ENCODE assay signal across 13 cellular contexts in genomic region chr15:94258246-94258645, GRCh38. TPM values are rescaled to one million over a fixed set of nuclear protein-coding genes. Genes with fewer than 3 reads are reported as not detected.
DNase-seq lines count a peak whose midpoint lies in the region; ATAC-seq and TF ChIP-seq lines count a peak whose summit lies in the region.
"Had no signal": no experiment of that assay in that cellular context is flagged by ENCODE, and none has a peak within 500 bp of the region (broad histone marks: within the 10 kb centered on the region; RNA-seq: fewer than 3 reads in every experiment).

No MANE protein-coding gene starts in this region.

- no peak overlapping the region for H2AFZ ChIP-seq in OCI-LY3 (ENCODE audit: low read depth, low read length)

- POLR2A ChIA-PET in A673 (lab: Charles Lee; ENCODE audit: low non-redundant PET) = no interaction called here

- CTCF ChIA-PET in A673 (lab: Charles Lee) = no interaction called here

- H3K79me2 ChIP-seq in OCI-LY3 (ENCODE audit: low read length) = no peaks in the 10 kb centered on the region

- H3K4me2 ChIP-seq in OCI-LY3 (ENCODE audit: low read length) = peak overlapping the region; percentile 58
- H3K4me2 ChIP-seq: neural progenitor cell had no signal

- H3K9ac ChIP-seq in OCI-LY3 (ENCODE audit: low read length) = no peak overlapping the region
- H3K9ac ChIP-seq: neural progenitor cell had no signal

- no peak overlapping the region for H3K27ac Mint-ChIP-seq in activated T-cell treated with anti-CD3 and anti-CD28 coated beads, Interleukin-2, amount 50 U/mL, for 72 hours
- H3K27ac Mint-ChIP-seq: neural progenitor cell had no signal

- H3K27ac ChIP-seq in OCI-LY3 (ENCODE audit: low read length) (peak overlapping the region; percentile 60), A673 (ENCODE audit: low read depth, low read length, poor library complexity, severe bottlenecking) (no peak overlapping the region)
- H3K27ac ChIP-seq: epithelial cell of prostate, neural progenitor cell, SJSA1, tibial nerve had no signal

- H3K4me3 ChIP-seq in OCI-LY3 (ENCODE audit: low read length) = no peak overlapping the region
- H3K4me3 ChIP-seq in A673 (ENCODE audit: low read depth, low read length, poor library complexity, severe bottlenecking) = no peak overlapping the region
- H3K4me3 ChIP-seq: neural progenitor cell, SJSA1, tibial nerve had no signal

- DNase-seq in activated T-cell treated with anti-CD3 and anti-CD28 coated beads, Interleukin-2, amount 50 U/mL, for 1 hour = no peak
- DNase-seq in activated T-cell treated with anti-CD3 and anti-CD28 coated beads, Interleukin-2, amount 50 U/mL, for 72 hours = no peak
- no peak for DNase-seq in A673 (ENCODE audit: low spot score)
- no peak for DNase-seq in NCI-H2171 (lab: John Stamatoyannopoulos, UW)

- H3K4me1 ChIP-seq in OCI-LY3 (ENCODE audit: low read length) (peaks cover 53% of the 10 kb centered on the region), A673 (ENCODE audit: insufficient read depth, low read length, poor library complexity, severe bottlenecking) (no peaks in the 10 kb centered on the region)
- H3K4me1 ChIP-seq: neural progenitor cell had no signal

- intact Hi-C loops in A673 (cut with micrococcal nuclease; ENCODE audit: unreplicated experiment) = no loop called here

- H3K36me3 Mint-ChIP-seq in activated T-cell treated with anti-CD3 and anti-CD28 coated beads, Interleukin-2, amount 50 U/mL, for 72 hours (ENCODE audit: insufficient read depth in 2 of 2) = peaks cover 6% of the 10 kb centered on the region in 2 donors
- H3K36me3 Mint-ChIP-seq: neural progenitor cell had no signal

- peaks cover 26% of the 10 kb centered on the region for H3K4me1 Mint-ChIP-seq in activated T-cell treated with anti-CD3 and anti-CD28 coated beads, Interleukin-2, amount 50 U/mL, for 72 hours (ENCODE audit: low read depth)
- H3K4me1 Mint-ChIP-seq: neural progenitor cell had no signal

- H3K9me3 ChIP-seq in OCI-LY3 (ENCODE audit: insufficient read depth, low read length) = no peaks in the 10 kb centered on the region
- no peaks in the 10 kb centered on the region for H3K9me3 ChIP-seq in A673 (ENCODE audit: low read depth, low read length, poor library complexity, severe bottlenecking)
- H3K9me3 ChIP-seq: SJSA1, tibial nerve had no signal

- H3K9me3 Mint-ChIP-seq in activated T-cell treated with anti-CD3 and anti-CD28 coated beads, Interleukin-2, amount 50 U/mL, for 72 hours = peaks cover 0 to under 1% of the 10 kb centered on the region in 2 donors
- H3K9me3 Mint-ChIP-seq: CD14-positive monocyte, neural progenitor cell had no signal

- no peaks in the 10 kb centered on the region for H4K20me1 ChIP-seq in OCI-LY3 (ENCODE audit: insufficient read depth, low read length)

- BruUV-seq in A673 (replicated peaks; lab: Mats Ljungman, UMichigan) = no TSS peak

- no peak overlapping the region for H3K4me3 Mint-ChIP-seq in activated T-cell treated with anti-CD3 and anti-CD28 coated beads, Interleukin-2, amount 50 U/mL, for 72 hours
- H3K4me3 Mint-ChIP-seq: CD14-positive monocyte, neural progenitor cell had no signal

- H3K27me3 ChIP-seq in OCI-LY3 (ENCODE audit: low read depth, low read length) (peaks cover 9% of the 10 kb centered on the region), A673 (replicated peaks; ENCODE audit: insufficient read depth, low read depth, low read length, poor library complexity) (no peaks in the 10 kb centered on the region)
- H3K27me3 ChIP-seq: neural progenitor cell, SJSA1, tibial nerve had no signal

- ATAC-seq in GM18508 (IDR thresholded peaks at IDR 0.05; ENCODE audit: insufficient read depth, unreplicated experiment) = peak; percentile 42
- peak; percentile 56 for ATAC-seq in GM21423 (IDR thresholded peaks at IDR 0.05; ENCODE audit: unreplicated experiment)
- peak; percentile 63 for ATAC-seq in HG03066 (IDR thresholded peaks at IDR 0.05; ENCODE audit: low read depth, unreplicated experiment)
- no peak for ATAC-seq in activated T-cell treated with anti-CD3 and anti-CD28 coated beads, Interleukin-2, amount 50 U/mL, for 72 hours (replicated peaks in 1 of 2)

- no peak for TF ChIP-seq CTCF in OCI-LY3 (IDR thresholded peaks at IDR 0.05; ENCODE audit: low read depth, low read length)
- TF ChIP-seq CTCF in A673 (conservative IDR thresholded peaks at IDR 0.05; ENCODE audit: low read depth, low read length) = no peak

- no peaks in the 10 kb centered on the region for H3K27me3 Mint-ChIP-seq in activated T-cell treated with anti-CD3 and anti-CD28 coated beads, Interleukin-2, amount 50 U/mL, for 72 hours (ENCODE audit: low read depth)

- H3K36me3 ChIP-seq in OCI-LY3 (replicated peaks; ENCODE audit: low read depth, low read length) (no peaks in the 10 kb centered on the region), A673 (ENCODE audit: insufficient read depth, low read length, poor library complexity, severe bottlenecking) (no peaks in the 10 kb centered on the region)
- H3K36me3 ChIP-seq: neural progenitor cell, SJSA1, tibial nerve had no signal

RNA-seq across cellular contexts. Expression of gene MCTP2, which starts 26.9 kb away (rescaled TPM):
- total RNA-seq in activated T-cell treated with anti-CD3 and anti-CD28 coated beads, Interleukin-2, amount 50 U/mL, for 72 hours = 100 to 1,000 TPM in 1 of 2 donors, 10 to 100 TPM in 1; 49.9 to 119 TPM
- total RNA-seq in A673 (2021) = 0.19 and 0.33 TPM in 2 replicates

Comparison
In these comparisons a context has a peak if more than half of its experiments do, and no peak if none do; other contexts are left out.
1. ATAC-seq: peak in GM18508 (single experiment), GM21423 (single experiment) and HG03066 (single experiment); none in activated T-cell treated with anti-CD3 and anti-CD28 coated beads, Interleukin-2, amount 50 U/mL, for 72 hours (0 of 2).
2. RNA of gene MCTP2, which starts 26.9 kb away (total RNA-seq): 49.9 to 119 TPM in activated T-cell treated with anti-CD3 and anti-CD28 coated beads, Interleukin-2, amount 50 U/mL, for 72 hours; 0.19 to 0.33 TPM in A673; every median in the first group is over 10 times any median in the second.